14 cellular contexts compared by ENCODE assay signal in genomic region chr20:39290575-39290974, GRCh38.
DNase-seq lines count a peak whose midpoint lies in the region; TF ChIP-seq lines count a peak whose summit lies in the region.
"Had no signal": no experiment of that assay in that cellular context is flagged by ENCODE, and none has a peak within 500 bp of the region (broad histone marks: within the 10 kb centered on the region; RNA-seq: fewer than 3 reads in every experiment).

No MANE protein-coding gene starts in this region.

- H4K5ac ChIP-seq in H9 (ENCODE audit: insufficient read length, low read depth, low read length) = no peak overlapping the region

- H3K4me1 ChIP-seq in H9 (ENCODE audit: insufficient read depth, low read length) (peaks cover 12% of the 10 kb centered on the region), endodermal cell (ENCODE audit: control insufficient read depth, insufficient read depth, low read length) (no peaks in the 10 kb centered on the region), SK-N-SH (ENCODE audit: control insufficient read depth in 1 of 2, insufficient read depth in 2 of 2, low read depth in 1 of 2, low read length in 1 of 2) (no peaks in the 10 kb centered on the region)

- H3K14ac ChIP-seq in H9 (ENCODE audit: insufficient read depth, low read length) = no peak overlapping the region

- no peak overlapping the region for H3K56ac ChIP-seq in H9 (ENCODE audit: insufficient read length, low read depth, low read length)

- no peak overlapping the region for H4K91ac ChIP-seq in H9 (ENCODE audit: insufficient read length, low read depth, low read length)

- H3K36me3 ChIP-seq in endodermal cell (ENCODE audit: control insufficient read depth, insufficient read depth, low read length) = no peaks in the 10 kb centered on the region
- no peaks in the 10 kb centered on the region for H3K36me3 ChIP-seq in SK-N-SH (replicated peaks in 1 of 2; ENCODE audit: control insufficient read depth in 1 of 2, insufficient read depth in 2 of 2, low read length in 1 of 2)

- no peaks in the 10 kb centered on the region for H3K9me3 ChIP-seq in H9 (ENCODE audit: control insufficient read depth, low read depth, low read length)
- peaks cover 15% of the 10 kb centered on the region for H3K9me3 ChIP-seq in endodermal cell (ENCODE audit: control insufficient read depth, low read length)
- H3K9me3 ChIP-seq in SK-N-SH = no peaks in the 10 kb centered on the region

- H4K20me1 ChIP-seq in H9 (ENCODE audit: control insufficient read depth, insufficient read depth, insufficient read length) (no peaks in the 10 kb centered on the region), SK-N-SH (ENCODE audit: insufficient read depth) (no peaks in the 10 kb centered on the region)

- H2BK5ac ChIP-seq in H9 (ENCODE audit: insufficient read length, low read length) = no peak overlapping the region

- no peaks in the 10 kb centered on the region for H3K23me2 ChIP-seq in H9 (ENCODE audit: insufficient read length, low read depth, low read length, poor library complexity, severe bottlenecking)

- CTCF ChIA-PET in SK-N-SH (lab: Yijun Ruan, JAX) = interaction anchor here (1.0 to 1.9 kb wide), 4 partner anchors 15 to 583 kb away, joined by 4 read pairs; no protein-coding TSS in a partner anchor

- H4K8ac ChIP-seq in H9 (replicated peaks; ENCODE audit: insufficient read length, low read depth, low read length) = no peak overlapping the region

- DNase-seq in H9 (peak; percentile 54), M059J (ENCODE audit: low read depth) (peak; percentile 43), endodermal cell (peak; percentile 63), SK-N-SH (no peak), cortex of kidney (lab: John Stamatoyannopoulos, UW) (no peak), globus pallidus (ENCODE audit: low spot score) (no peak), NCI-H1694 treated with DMSO at 0.1 percent for 48 hours (lab: John Stamatoyannopoulos, UW) (no peak)
- DNase-seq: C1 segment of cervical spinal cord; CD4-positive, alpha-beta T cell; DMS153; DMS79 treated with DMSO at 0.1 percent for 48 hours; GDM1 had no signal

- H2BK20ac ChIP-seq in H9 (ENCODE audit: low read depth, low read length, poor library complexity, severe bottlenecking) = no peak overlapping the region

- TF ChIP-seq RAD21 in SK-N-SH (IDR thresholded peaks at IDR 0.05; ENCODE audit: low read length) = no peak

- H3K9me3 Mint-ChIP-seq in H9 (peaks cover 24 to 28% of the 10 kb centered on the region in 2 experiments), endodermal cell (peaks cover 30% of the 10 kb centered on the region), nephron (peaks cover 32% of the 10 kb centered on the region)

- H3K4me3 Mint-ChIP-seq in H9 (no peak overlapping the region), endodermal cell (no peak overlapping the region), nephron (no peak overlapping the region)
- H3K4me3 Mint-ChIP-seq: B cell; CD4-positive, alpha-beta T cell had no signal

- H3K9ac ChIP-seq in H9 (ENCODE audit: extremely low read depth, insufficient read length, low read length) (no peak overlapping the region), endodermal cell (ENCODE audit: extremely low read depth, low read length, poor library complexity, severe bottlenecking) (no peak overlapping the region), SK-N-SH (no peak overlapping the region)

- no peaks in the 10 kb centered on the region for H3K79me1 ChIP-seq in H9 (ENCODE audit: insufficient read depth, low read depth, low read length, poor library complexity, severe bottlenecking)

- no peak overlapping the region for H2BK12ac ChIP-seq in H9 (ENCODE audit: insufficient read length, low read depth, low read length)

- no peak overlapping the region for H3K23ac ChIP-seq in H9 (ENCODE audit: insufficient read length, low read depth, low read length)

- no peak overlapping the region for H3K18ac ChIP-seq in H9 (ENCODE audit: insufficient read length, low read depth, low read length)

- no peaks in the 10 kb centered on the region for H3F3A ChIP-seq in SK-N-SH (replicated peaks; ENCODE audit: insufficient read depth)

- H3K36me3 Mint-ChIP-seq in H9 (ENCODE audit: insufficient read depth in 1 of 3, low read depth in 3 of 3) = peaks cover 14 to 41% (median 15%) of the 10 kb centered on the region in 3 experiments
- peaks cover 3% of the 10 kb centered on the region for H3K36me3 Mint-ChIP-seq in endodermal cell (ENCODE audit: low read depth)
- peaks cover 22% of the 10 kb centered on the region for H3K36me3 Mint-ChIP-seq in nephron (ENCODE audit: low read depth)

- H3K27ac Mint-ChIP-seq in H9 (peak overlapping the region; percentile 26 to 58 (median 54); a peak in 4 of 7 replicates), endodermal cell (peak overlapping the region; percentile 49), nephron (peak overlapping the region in 2 of 3 experiments; percentile 72 to 86)
- H3K27ac Mint-ChIP-seq: B cell; CD4-positive, alpha-beta T cell had no signal

- no peak overlapping the region for H3K27ac ChIP-seq in H9 (ENCODE audit: insufficient read length, low read depth, low read length)
- no peak overlapping the region for H3K27ac ChIP-seq in endodermal cell (ENCODE audit: low read depth, low read length)
- no peak overlapping the region for H3K27ac ChIP-seq in SK-N-SH (ENCODE audit: low read depth in 2 of 2, low read length in 1 of 2)

- H3K4me2 ChIP-seq in H9 (ENCODE audit: insufficient read depth, insufficient read length, low read length) = no peak overlapping the region
- no peak overlapping the region for H3K4me2 ChIP-seq in SK-N-SH

- H3K79me2 ChIP-seq in H9 (ENCODE audit: insufficient read depth, low read length) (no peaks in the 10 kb centered on the region), SK-N-SH (ENCODE audit: insufficient read depth) (no peaks in the 10 kb centered on the region)

- TF ChIP-seq CTCF in H9 (conservative IDR thresholded peaks at IDR 0.05) (no peak), endodermal cell (conservative IDR thresholded peaks at IDR 0.05) (no peak), nephron (IDR thresholded peaks at IDR 0.05; ENCODE audit: unreplicated experiment in 3 of 3) (no peak), SK-N-SH (IDR thresholded peaks at IDR 0.05) (no peak)

- H3K9me2 ChIP-seq in SK-N-SH = no peaks in the 10 kb centered on the region

- H3K4me3 ChIP-seq in endodermal cell (ENCODE audit: low read length) (no peak overlapping the region), SK-N-SH (ENCODE audit: low read depth in 2 of 2, low read length in 1 of 2) (no peak overlapping the region)

- no peak for TF ChIP-seq EP300 in SK-N-SH (IDR thresholded peaks at IDR 0.05; ENCODE audit: borderline replicate concordance in 1 of 2, low read depth in 1 of 2, low read length in 1 of 2)

- no peak overlapping the region for H2BK120ac ChIP-seq in H9 (ENCODE audit: low read depth, low read length, poor library complexity, severe bottlenecking)

- no peak overlapping the region for H2BK15ac ChIP-seq in H9 (ENCODE audit: low read depth, low read length)

- no peak overlapping the region for H3K4ac ChIP-seq in H9 (ENCODE audit: low read depth, low read length)

- no peak overlapping the region for H3T11ph ChIP-seq in H9 (ENCODE audit: low read length)

- H3K27me3 Mint-ChIP-seq in H9 (ENCODE audit: low read depth) = no peaks in the 10 kb centered on the region
- H3K27me3 Mint-ChIP-seq in endodermal cell (ENCODE audit: insufficient read depth) = no peaks in the 10 kb centered on the region
- peaks cover 6% of the 10 kb centered on the region for H3K27me3 Mint-ChIP-seq in nephron (ENCODE audit: low read depth)

- no peak overlapping the region for H2AK5ac ChIP-seq in H9 (ENCODE audit: insufficient read length, low read length)

- H3K27me3 ChIP-seq in H9 (ENCODE audit: insufficient read depth, low read length) (no peaks in the 10 kb centered on the region), endodermal cell (ENCODE audit: control insufficient read depth, insufficient read depth, low read length, poor library complexity, severe bottlenecking) (no peaks in the 10 kb centered on the region), SK-N-SH (ENCODE audit: insufficient read depth) (no peaks in the 10 kb centered on the region)

- H2AFZ ChIP-seq in H9 (ENCODE audit: low read length) (no peak overlapping the region), SK-N-SH (ENCODE audit: low read depth) (no peak overlapping the region)

- H3K4me1 Mint-ChIP-seq in H9 (peaks cover 53 to 63% of the 10 kb centered on the region in 2 experiments), endodermal cell (peaks cover 19% of the 10 kb centered on the region), nephron (peaks cover 9% of the 10 kb centered on the region)

- POLR2A ChIA-PET in SK-N-SH (lab: Yijun Ruan, JAX) = no interaction called here

TF ChIP-seq in SK-N-SH, 30 proteins besides CTCF, POLR2A, EP300 and RAD21 (continues in another document):
- TF ChIP-seq USF2 (IDR thresholded peaks at IDR 0.05; ENCODE audit: borderline replicate concordance, low read depth, low read length) = no peak
- TF ChIP-seq CHD2 (IDR thresholded peaks at IDR 0.05; ENCODE audit: low read length, partially characterized antibody) = no peak
- no peak for TF ChIP-seq IRF3 (IDR thresholded peaks at IDR 0.05; ENCODE audit: low read depth, low read length)
- TF ChIP-seq EZH2phosphoT487 (IDR thresholded peaks at IDR 0.05; ENCODE audit: borderline replicate concordance, low read depth) = no peak
- no peak for TF ChIP-seq GABPA (IDR thresholded peaks at IDR 0.05; ENCODE audit: low read depth)
- no peak for TF ChIP-seq FOXJ3 (CRISPR knock-in tag; IDR thresholded peaks at IDR 0.05)

Comparison
In these comparisons a context has a peak if more than half of its experiments do, and no peak if none do; other contexts are left out.
1. DNase-seq: peak in H9 (single experiment), M059J (single experiment) and endodermal cell (single experiment); none in SK-N-SH (single experiment), cortex of kidney (single experiment), globus pallidus (single experiment) and NCI-H1694 treated with DMSO at 0.1 percent for 48 hours (single experiment).
2. Peak in every context shown above with its lines, with median percentiles within 50 percentile points of each other: H3K27ac Mint-ChIP-seq.